1 cellular context compared by ENCODE assay signal in genomic region chr13:102643656-102644055, GRCh38.
TF ChIP-seq lines count a peak whose summit lies in the region.

No MANE protein-coding gene starts in this region.

TF ChIP-seq in IMR-90, 13 proteins besides CTCF, POLR2A, EP300 and RAD21 (continued from another document):
- TF ChIP-seq USF2 (IDR thresholded peaks at IDR 0.05; ENCODE audit: low read depth, low read length) (no peak), MAFK (IDR thresholded peaks at IDR 0.05; ENCODE audit: low read depth, low read length) (no peak), CEBPB (IDR thresholded peaks at IDR 0.05; ENCODE audit: low read depth, low read length) (no peak), FOS (IDR thresholded peaks at IDR 0.05; ENCODE audit: low read depth, low read length) (no peak), MAZ (IDR thresholded peaks at IDR 0.05; ENCODE audit: borderline replicate concordance, low read depth, low read length) (no peak), NFE2L2 (IDR thresholded peaks at IDR 0.05; ENCODE audit: low read depth, low read length) (no peak), ELK1 (IDR thresholded peaks at IDR 0.05; ENCODE audit: borderline replicate concordance, low read depth, low read length) (no peak), BHLHE40 (IDR thresholded peaks at IDR 0.05; ENCODE audit: low read depth, low read length) (no peak)
